ENCODE assay signal across 26 cellular contexts in genomic region chr6:87860902-87861301, GRCh38.
"Had no signal": no experiment of that assay in that cellular context is flagged by ENCODE, and none has a peak within 500 bp of the region (broad histone marks: within the 10 kb centered on the region; RNA-seq: fewer than 3 reads in every experiment).

No MANE protein-coding gene starts in this region.

- H3K36me3 ChIP-seq: stomach, suprapubic skin, thoracic aorta, thyroid gland, tibial artery, tibial nerve, transverse colon, upper lobe of left lung, upper lobe of right lung, uterus, vagina had no signal

- H3K27me3 ChIP-seq: suprapubic skin, testis, thyroid gland, tibial artery, tibial nerve, transverse colon, upper lobe of left lung, upper lobe of right lung, uterus, vagina had no signal

- H3K9me3 ChIP-seq: testis, thoracic aorta, thyroid gland, transverse colon, upper lobe of left lung, upper lobe of right lung, uterus, vagina had no signal

- H3K27ac ChIP-seq: stomach, suprapubic skin, testis, thoracic aorta, thyroid gland, tibial artery, tibial nerve, transverse colon, upper lobe of left lung, upper lobe of right lung, uterus, vagina had no signal

- H3K4me3 ChIP-seq: stomach, suprapubic skin, testis, thoracic aorta, thyroid gland, tibial artery, tibial nerve, transverse colon, upper lobe of left lung, upper lobe of right lung, uterus, vagina had no signal

- ATAC-seq: stimulated activated effector memory CD8-positive, alpha-beta T cell treated with anti-CD3 and anti-CD28 coated beads, Interleukin-12 subunit alpha, Interleukin-12 subunit beta, amount 100 ng/mL, for 72 hours; stimulated activated memory B cell treated with anti-CD40 and anti-IgM and Interleukin-4, amounts not matched to agents 10 μg/mL and 1 μg/mL and 100 μg/mL, for 72 hours; stimulated activated naive B cell treated with anti-CD40 and anti-IgM and Interleukin-4, amounts not matched to agents 10 μg/mL and 1 μg/mL and 100 μg/mL, for 72 hours; stimulated activated naive CD8-positive, alpha-beta T cell treated with anti-CD3 and anti-CD28 coated beads, Interleukin-15, amount 100 ng/mL, for 72 hours; stimulated activated naive CD8-positive, alpha-beta T cell treated with anti-CD3 and anti-CD28 coated beads, Interleukin-15, Interleukin-2, amounts not matched to agents 100 U/mL and 50 U/mL, for 24 hours; upper lobe of right lung had no signal

- H3K4me1 ChIP-seq: stomach, suprapubic skin, testis, thyroid gland, tibial artery, tibial nerve, transverse colon, upper lobe of left lung, upper lobe of right lung, uterus, vagina had no signal

- DNase-seq: stimulated activated CD4-positive, alpha-beta T cell treated with anti-CD3 and anti-CD28 coated beads, Interleukin-2, amount 100 ng/mL, for 48 hours; stimulated activated CD4-positive, alpha-beta T cell treated with anti-CD3 and anti-CD28 coated beads, Interleukin-4, amount 100 ng/mL, for 1 hour; stimulated activated CD4-positive, alpha-beta T cell treated with anti-CD3 and anti-CD28 coated beads, Interleukin-4, amount 100 ng/mL, for 24 hours; stimulated activated CD4-positive, alpha-beta T cell treated with anti-CD3 and anti-CD28 coated beads, Interleukin-4, amount 100 ng/mL, for 4 hours; stimulated activated CD8-positive, alpha-beta memory T cell treated with anti-CD3 and anti-CD28 coated beads, Interleukin-4, amount 100 ng/mL, for 48 hours; stimulated activated naive B cell treated with anti-CD40 and anti-IgM and Interleukin-4, amounts not matched to agents 10 μg/mL and 1 μg/mL and 100 μg/mL, for 72 hours; stimulated activated naive CD4-positive, alpha-beta T cell; stimulated activated naive CD4-positive, alpha-beta T cell treated with Interleukin-2 at 50 U/mL for 16 hours; stimulated activated naive CD8-positive, alpha-beta T cell treated with anti-CD3 and anti-CD28 coated beads, Interleukin-15, amount 100 ng/mL, for 72 hours; stimulated activated naive CD8-positive, alpha-beta T cell treated with anti-CD3 and anti-CD28 coated beads, Interleukin-15, Interleukin-2, amounts not matched to agents 100 U/mL and 50 U/mL, for 24 hours; stomach; substantia nigra; testis; thyroid gland; tibial artery; transverse colon; trophoblast cell; upper lobe of left lung; upper lobe of right lung; uterus had no signal
